18 cellular contexts compared by ENCODE assay signal in the genomic region with DNA sequence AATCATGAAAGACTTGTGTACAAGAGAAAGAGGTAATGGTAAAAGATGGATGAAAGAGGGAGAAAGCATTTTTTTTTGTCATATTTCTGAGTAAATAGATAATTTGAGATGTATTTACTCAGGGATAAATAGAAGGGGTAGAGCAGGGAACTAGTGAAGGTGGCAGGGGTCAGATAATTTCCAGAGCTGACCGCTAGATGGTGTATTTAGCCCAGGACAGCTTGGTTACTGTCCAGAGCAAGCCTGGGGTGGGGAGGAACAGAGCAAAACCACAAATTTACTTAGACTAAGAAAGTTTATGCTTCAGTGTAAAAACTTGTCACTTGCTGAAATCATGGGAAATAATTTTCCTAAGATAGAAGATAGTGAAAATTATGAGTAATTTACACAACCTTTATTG.
DNase-seq lines count a peak whose midpoint lies in the region; ATAC-seq, FAIRE-seq and TF ChIP-seq lines count a peak whose summit lies in the region.
"Had no signal": no experiment of that assay in that cellular context is flagged by ENCODE, and none has a peak within 500 bp of the region (broad histone marks: within the 10 kb centered on the region; RNA-seq: fewer than 3 reads in every experiment).

No MANE protein-coding gene starts in this region.

- intact Hi-C loops in IMR-90 (cut with micrococcal nuclease), result no loop called here

- H2BK5ac ChIP-seq in IMR-90 (ENCODE audit: low read depth, low read length, poor library complexity, severe bottlenecking), result no peak overlapping the region

- no peak overlapping the region for H3K4ac ChIP-seq in IMR-90 (ENCODE audit: low read depth, low read length)

- H3K36me3 ChIP-seq in GM06990 (ENCODE audit: control insufficient read depth, insufficient read depth, low read length) (no peaks in the 10 kb centered on the region), IMR-90 (ENCODE audit: control insufficient read depth, insufficient read depth, low read length) (no peaks in the 10 kb centered on the region), kidney epithelial cell (ENCODE audit: control insufficient read depth, insufficient read depth, low read length) (no peaks in the 10 kb centered on the region)
- H3K36me3 ChIP-seq: gastrocnemius medialis, HAP-1, thyroid gland had no signal

- TF ChIP-seq POLR2A in IMR-90 (IDR thresholded peaks at IDR 0.05; ENCODE audit: low read depth, low read length), result no peak

- H3K9ac ChIP-seq in IMR-90 (ENCODE audit: low read depth, low read length), result no peak overlapping the region

- ATAC-seq in IMR-90 (ENCODE audit: low read depth) (no peak), HG02763 (IDR thresholded peaks at IDR 0.05; ENCODE audit: unreplicated experiment) (no peak), HG02759 (IDR thresholded peaks at IDR 0.05; ENCODE audit: unreplicated experiment) (no peak)
- no peak for ATAC-seq in activated naive CD8-positive, alpha-beta T cell treated with anti-CD3 and anti-CD28 coated beads, Interleukin-2, amount 10 ng/mL, durations not matched to agents 7 days and 5 days (ENCODE audit: low read depth)
- ATAC-seq: activated naive CD4-positive, alpha-beta T cell treated with anti-CD3 and anti-CD28 coated beads, Interleukin-2, amount 50 U/mL, for 72 hours; gastrocnemius medialis; left colon had no signal

- in situ Hi-C loops in IMR-90 (cut with MboI; ENCODE audit: low sequenced_read_pairs), result no loop called here

- H3K27ac ChIP-seq in IMR-90 (ENCODE audit: insufficient read depth, low read length), result no peak overlapping the region
- H3K27ac ChIP-seq: gastrocnemius medialis, thyroid gland had no signal

- H3K4me1 Mint-ChIP-seq in activated naive CD8-positive, alpha-beta T cell treated with anti-CD3 and anti-CD28 coated beads, Interleukin-2, amount 10 ng/mL, durations not matched to agents 7 days and 5 days, result peaks cover 42% of the 10 kb centered on the region

- H3K18ac ChIP-seq in IMR-90 (ENCODE audit: low read depth, low read length), result no peak overlapping the region

- H3K4me3 Mint-ChIP-seq in activated naive CD8-positive, alpha-beta T cell treated with anti-CD3 and anti-CD28 coated beads, Interleukin-2, amount 10 ng/mL, durations not matched to agents 7 days and 5 days, result peak overlapping the region; percentile 12

- H4K91ac ChIP-seq in IMR-90 (ENCODE audit: insufficient read depth, low read depth, low read length), result no peak overlapping the region

- H2AK9ac ChIP-seq in IMR-90 (replicated peaks; ENCODE audit: low read depth, low read length, poor library complexity), result no peak overlapping the region

- H3K4me2 ChIP-seq in IMR-90 (ENCODE audit: low read depth, low read length), result no peak overlapping the region

- BruUV-seq in IMR-90 (replicated peaks; lab: Mats Ljungman, UMichigan), result no TSS peak

- no peak overlapping the region for H3K23ac ChIP-seq in IMR-90 (ENCODE audit: low read depth, low read length)

- peak; percentile 43 for TF ChIP-seq CTCF in GM06990 (IDR thresholded peaks at IDR 0.05; ENCODE audit: insufficient read depth, low read length, poor library complexity, severe bottlenecking)
- TF ChIP-seq CTCF in IMR-90 (conservative IDR thresholded peaks at IDR 0.05; ENCODE audit: low read depth, low read length), result 0 out of 2 replicates have a peak, but pooled peaks have one; percentile 12
- peak; percentile 11 for TF ChIP-seq CTCF in kidney epithelial cell (IDR thresholded peaks at IDR 0.05; ENCODE audit: insufficient read depth, low read length, poor library complexity, severe bottlenecking)

- H2BK120ac ChIP-seq in IMR-90 (ENCODE audit: low read depth, low read length), result no peak overlapping the region

- H3K27me3 ChIP-seq in GM06990 (replicated peaks; ENCODE audit: control insufficient read depth, insufficient read depth, low read length) (no peaks in the 10 kb centered on the region), IMR-90 (ENCODE audit: control insufficient read depth, insufficient read depth, low read length) (peaks cover 1% of the 10 kb centered on the region), kidney epithelial cell (ENCODE audit: control insufficient read depth, insufficient read depth, low read length) (no peaks in the 10 kb centered on the region)
- H3K27me3 ChIP-seq: gastrocnemius medialis, thyroid gland had no signal

- DNase-seq in GM06990 (ENCODE audit: extremely low read depth, insufficient read length), result no peak
- DNase-seq in IMR-90, result no peak
- no peak for DNase-seq in activated naive CD8-positive, alpha-beta T cell treated with anti-CD3 and anti-CD28 coated beads, Interleukin-2, amount 10 ng/mL, durations not matched to agents 7 days and 5 days
- no peak for DNase-seq in kidney epithelial cell (ENCODE audit: low read depth)
- DNase-seq in frontal cortex (ENCODE audit: low spot score in 2 of 2), result no peak
- no peak for DNase-seq in midbrain (lab: John Stamatoyannopoulos, UW)
- DNase-seq: dermis blood vessel endothelial cell, gastrocnemius medialis, KBM-7, left colon, NCI-H2081, T1000, thyroid gland had no signal

- H3K4me3 ChIP-seq in GM06990 (replicated peaks; ENCODE audit: low read depth, low read length) (no peak overlapping the region), IMR-90 (ENCODE audit: insufficient read depth, low read depth, low read length) (no peak overlapping the region), kidney epithelial cell (ENCODE audit: low read depth, low read length) (no peak overlapping the region)
- H3K4me3 ChIP-seq: gastrocnemius medialis, HAP-1, thyroid gland had no signal

- no peaks in the 10 kb centered on the region for H4K20me1 ChIP-seq in IMR-90 (ENCODE audit: insufficient read depth, low read length)

- H3K27ac Mint-ChIP-seq in activated naive CD8-positive, alpha-beta T cell treated with anti-CD3 and anti-CD28 coated beads, Interleukin-2, amount 10 ng/mL, durations not matched to agents 7 days and 5 days, result peak overlapping the region; percentile 55
- H3K27ac Mint-ChIP-seq: activated naive CD4-positive, alpha-beta T cell treated with anti-CD3 and anti-CD28 coated beads, Interleukin-2, amount 50 U/mL, for 72 hours had no signal

- POLR2A ChIA-PET in IMR-90 (lab: Charles Lee; ENCODE audit: unreplicated experiment), result no interaction called here
- POLR2A ChIA-PET in activated naive CD8-positive, alpha-beta T cell treated with anti-CD3 and anti-CD28 coated beads, Interleukin-2, amount 10 ng/mL, durations not matched to agents 7 days and 5 days (lab: Charles Lee), result interaction anchor here (0.7 to 1.6 kb wide), 2 partner anchors 8 to 910 kb away, joined by 3 read pairs; no protein-coding TSS in a partner anchor

- WGBS in IMR-90 (ENCODE audit: extremely low coverage in 2 of 2, insufficient read length in 1 of 2), 2 experiments, result no CpG with 5 or more reads among the region's 1 CpG

- H2AFZ ChIP-seq in IMR-90 (replicated peaks; ENCODE audit: low read length, poor library complexity), result no peak overlapping the region

- CTCF ChIA-PET in IMR-90 (lab: Yijun Ruan, JAX), result no interaction called here

- H3K9me1 ChIP-seq in IMR-90 (ENCODE audit: insufficient read depth, low read length), result no peaks in the 10 kb centered on the region; the same call in 1 of the 2 replicates

- H3K14ac ChIP-seq in IMR-90 (replicated peaks; ENCODE audit: low read depth, low read length), result no peak overlapping the region

- no peaks in the 10 kb centered on the region for H3K79me1 ChIP-seq in IMR-90 (ENCODE audit: low read depth in 1 of 2, low read length in 2 of 2)

- H3K27me3 Mint-ChIP-seq in activated naive CD8-positive, alpha-beta T cell treated with anti-CD3 and anti-CD28 coated beads, Interleukin-2, amount 10 ng/mL, durations not matched to agents 7 days and 5 days, result no peaks in the 10 kb centered on the region

- no peak overlapping the region for H3K56ac ChIP-seq in IMR-90 (ENCODE audit: extremely low read depth, insufficient read depth, low read length)

- no peaks in the 10 kb centered on the region for H3K9me3 ChIP-seq in IMR-90 (ENCODE audit: control insufficient read depth, insufficient read depth, low read length)
- H3K9me3 ChIP-seq: HAP-1, thyroid gland had no signal

- no peak for TF ChIP-seq RAD21 in IMR-90 (IDR thresholded peaks at IDR 0.05; ENCODE audit: low read length)

- H2AK5ac ChIP-seq in IMR-90 (ENCODE audit: low read depth, low read length), result no peak overlapping the region

- dilution Hi-C loops in IMR-90 (cut with HindIII; ENCODE audit: low sequenced_read_pairs, unreplicated experiment), result no loop called here

- no peak for FAIRE-seq in frontal cortex (lab: Jason Lieb, UNC)
- FAIRE-seq: RCC 7860 had no signal

- H3K4me1 ChIP-seq in IMR-90 (ENCODE audit: control insufficient read depth, insufficient read depth, low read length), result peaks cover 3% of the 10 kb centered on the region; the same call in 1 of the 2 replicates
- H3K4me1 ChIP-seq: gastrocnemius medialis, HAP-1, thyroid gland had no signal

- H4K8ac ChIP-seq in IMR-90 (ENCODE audit: low read depth in 2 of 2, low read length in 2 of 2), result no peak overlapping the region

- peaks cover 55% of the 10 kb centered on the region for H3K36me3 Mint-ChIP-seq in activated naive CD8-positive, alpha-beta T cell treated with anti-CD3 and anti-CD28 coated beads, Interleukin-2, amount 10 ng/mL, durations not matched to agents 7 days and 5 days
- H3K36me3 Mint-ChIP-seq: activated naive CD4-positive, alpha-beta T cell treated with anti-CD3 and anti-CD28 coated beads, Interleukin-2, amount 50 U/mL, for 72 hours had no signal

- no peak overlapping the region for H2BK20ac ChIP-seq in IMR-90 (ENCODE audit: low read depth, low read length)

- no peak overlapping the region for H2BK15ac ChIP-seq in IMR-90 (ENCODE audit: low read depth, low read length)

- peaks cover 19% of the 10 kb centered on the region for H3K9me3 Mint-ChIP-seq in activated naive CD8-positive, alpha-beta T cell treated with anti-CD3 and anti-CD28 coated beads, Interleukin-2, amount 10 ng/mL, durations not matched to agents 7 days and 5 days

- no peak overlapping the region for H4K5ac ChIP-seq in IMR-90 (ENCODE audit: low read depth, low read length)

TF ChIP-seq in IMR-90, 13 proteins besides CTCF, POLR2A, EP300 and RAD21:
- no peak for TF ChIP-seq MAZ (IDR thresholded peaks at IDR 0.05; ENCODE audit: borderline replicate concordance, low read depth, low read length)
- TF ChIP-seq SMC3 (IDR thresholded peaks at IDR 0.05; ENCODE audit: low read depth, low read length), result no peak
- no peak for TF ChIP-seq FOS (IDR thresholded peaks at IDR 0.05; ENCODE audit: low read depth, low read length)
TF ChIP-seq in IMR-90: peak in this region for 0.
